Comparison of ENCODE assay signal across 1 cellular context in the genomic region with DNA sequence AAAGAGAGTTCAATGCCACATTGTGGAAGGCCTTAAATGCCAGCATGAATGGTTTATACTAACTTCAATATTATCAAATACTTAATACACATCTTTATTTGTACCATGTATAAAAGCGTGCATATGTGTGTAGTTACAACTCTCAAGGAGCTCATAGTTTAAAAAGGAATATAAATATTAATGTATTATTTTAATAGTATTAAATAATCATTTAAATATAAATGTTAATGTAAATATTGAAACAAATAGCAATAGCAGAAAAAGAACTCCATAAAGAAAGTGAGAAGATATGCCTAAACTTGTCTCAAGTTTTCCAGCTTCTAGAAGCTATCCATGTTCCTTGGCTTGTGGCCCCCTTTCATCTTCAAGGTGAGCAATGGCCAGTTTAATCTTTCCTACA.
TF ChIP-seq lines count a peak whose summit lies in the region.

No MANE protein-coding gene starts in this region.

TF ChIP-seq in HepG2, 621 proteins besides CTCF, POLR2A, EP300 and RAD21 (continued from another document):
- TF ChIP-seq, protein P1, sequence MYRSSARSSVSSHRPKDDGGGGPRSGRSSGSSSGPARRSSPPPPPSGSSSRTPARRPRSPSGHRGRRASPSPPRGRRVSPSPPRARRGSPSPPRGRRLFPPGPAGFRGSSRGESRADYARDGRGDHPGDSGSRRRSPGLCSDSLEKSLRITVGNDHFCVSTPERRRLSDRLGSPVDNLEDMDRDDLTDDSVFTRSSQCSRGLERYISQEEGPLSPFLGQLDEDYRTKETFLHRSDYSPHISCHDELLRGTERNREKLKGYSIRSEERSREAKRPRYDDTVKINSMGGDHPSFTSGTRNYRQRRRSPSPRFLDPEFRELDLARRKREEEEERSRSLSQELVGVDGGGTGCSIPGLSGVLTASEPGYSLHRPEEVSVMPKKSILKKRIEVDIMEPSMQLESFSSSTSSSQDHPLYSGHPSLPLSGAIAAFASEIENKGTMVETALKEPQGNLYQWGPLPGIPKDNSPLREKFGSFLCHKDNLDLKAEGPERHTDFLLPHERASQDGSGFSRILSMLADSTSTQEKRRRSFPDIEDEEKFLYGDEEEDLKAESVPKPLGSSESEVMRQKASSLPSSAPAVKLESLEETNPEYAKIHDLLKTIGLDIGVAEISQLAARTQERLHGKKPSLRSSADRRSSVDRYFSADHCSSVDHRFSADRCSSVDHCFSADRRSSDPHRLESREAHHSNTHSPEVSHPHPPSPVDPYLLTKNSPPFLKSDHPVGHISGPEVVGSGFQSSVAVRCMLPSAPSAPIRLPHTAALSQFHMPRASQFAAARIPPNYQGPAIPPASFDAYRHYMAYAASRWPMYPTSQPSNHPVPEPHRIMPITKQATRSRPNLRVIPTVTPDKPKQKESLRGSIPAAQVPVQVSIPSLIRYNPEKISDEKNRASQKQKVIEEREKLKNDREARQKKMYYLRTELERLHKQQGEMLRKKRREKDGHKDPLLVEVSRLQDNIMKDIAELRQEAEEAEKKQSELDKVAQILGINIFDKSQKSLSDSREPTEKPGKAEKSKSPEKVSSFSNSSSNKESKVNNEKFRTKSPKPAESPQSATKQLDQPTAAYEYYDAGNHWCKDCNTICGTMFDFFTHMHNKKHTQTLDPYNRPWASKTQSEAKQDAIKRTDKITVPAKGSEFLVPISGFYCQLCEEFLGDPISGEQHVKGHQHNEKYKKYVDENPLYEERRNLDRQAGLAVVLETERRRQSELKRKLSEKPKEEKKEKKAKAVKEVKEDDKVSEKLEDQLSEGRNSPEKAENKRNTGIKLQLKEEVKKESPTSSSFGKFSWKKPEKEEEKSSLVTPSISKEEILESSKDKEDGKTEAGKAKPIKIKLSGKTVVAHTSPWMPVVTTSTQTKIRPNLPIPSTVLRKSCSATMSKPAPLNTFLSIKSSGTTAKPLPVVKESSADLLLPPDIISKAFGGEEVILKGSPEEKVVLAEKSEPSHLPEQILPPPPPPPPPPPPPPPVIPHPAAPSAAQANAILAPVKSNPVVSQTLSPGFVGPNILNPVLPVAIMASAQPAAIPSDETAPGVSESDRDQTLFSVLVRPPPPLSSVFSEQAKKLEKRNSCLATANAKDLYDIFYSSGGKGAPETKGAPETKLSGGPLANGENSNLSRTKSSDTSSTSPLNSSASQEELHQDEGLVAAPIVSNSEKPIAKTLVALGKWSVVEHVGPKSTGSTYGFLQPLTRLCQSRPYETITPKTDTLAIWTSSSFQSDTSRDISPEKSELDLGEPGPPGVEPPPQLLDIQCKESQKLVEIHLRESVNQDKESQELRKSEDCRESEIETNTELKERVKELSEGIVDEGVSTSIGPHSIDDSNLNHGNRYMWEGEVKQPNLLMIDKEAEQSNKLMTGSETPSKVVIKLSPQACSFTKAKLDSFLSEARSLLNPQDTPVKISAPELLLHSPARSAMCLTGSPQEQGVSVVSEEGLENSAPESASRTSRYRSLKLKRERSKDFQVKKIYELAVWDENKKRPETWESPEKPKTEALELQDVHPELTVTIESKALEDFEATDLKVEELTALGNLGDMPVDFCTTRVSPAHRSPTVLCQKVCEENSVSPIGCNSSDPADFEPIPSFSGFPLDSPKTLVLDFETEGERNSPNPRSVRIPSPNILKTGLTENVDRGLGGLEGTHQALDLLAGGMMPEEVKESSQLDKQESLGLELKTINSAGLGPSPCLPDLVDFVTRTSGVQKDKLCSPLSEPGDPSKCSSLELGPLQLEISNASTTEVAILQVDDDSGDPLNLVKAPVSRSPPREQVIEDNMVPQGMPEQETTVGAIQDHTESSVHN (CRISPR knock-in tag; IDR thresholded peaks at IDR 0.05): no peak
- TF ChIP-seq IRF2 (CRISPR knock-in tag; IDR thresholded peaks at IDR 0.05) (no peak), ZFX (CRISPR knock-in tag; IDR thresholded peaks at IDR 0.05; ENCODE audit: low read depth) (no peak), KAT7 (CRISPR knock-in tag; IDR thresholded peaks at IDR 0.05; ENCODE audit: borderline replicate concordance) (0 out of 2 replicates have a peak, but pooled peaks have one; percentile 16), ZNF768 (CRISPR knock-in tag; IDR thresholded peaks at IDR 0.05) (no peak)
